ENCODE assay signal across 7 cellular contexts in the genomic region with DNA sequence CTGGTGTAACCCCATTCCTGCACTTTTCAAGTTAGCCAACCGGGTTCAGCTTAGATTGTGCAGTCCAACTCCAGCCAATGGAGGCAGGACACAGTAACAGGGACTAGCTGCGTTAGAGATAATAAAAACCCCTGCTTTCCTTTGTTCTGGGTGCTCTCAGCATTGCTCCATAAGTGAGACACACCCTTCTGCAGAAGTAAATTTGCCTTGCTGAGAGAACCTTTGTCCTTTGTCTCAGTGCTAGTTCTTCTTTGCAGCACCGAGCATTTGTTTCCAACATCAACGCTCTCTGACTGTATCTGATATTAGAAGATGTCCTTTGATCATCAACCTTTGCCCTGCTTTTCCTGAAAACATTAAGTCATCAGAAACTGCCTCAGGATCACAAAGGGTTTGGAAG.
"Had no signal": no experiment of that assay in that cellular context is flagged by ENCODE, and none has a peak within 500 bp of the region (broad histone marks: within the 10 kb centered on the region; RNA-seq: fewer than 3 reads in every experiment).

No MANE protein-coding gene starts in this region.

- DNase-seq: H7, HCEC 1CT, HFFc6, KBM-7 had no signal

- ATAC-seq: GM23338, HepG2 had no signal

- H2AFZ ChIP-seq: GM23338 had no signal

- H3K4me2 ChIP-seq: GM23338 had no signal

- FAIRE-seq: HepG2 had no signal

- H3K27ac ChIP-seq: HL-60 had no signal

- H3K4me3 ChIP-seq: GM23338 had no signal
